1 cellular context compared by ENCODE assay signal in genomic region chr16:4801962-4802658, GRCh38.
TF ChIP-seq lines count a peak whose summit lies in the region.

A gene with protein sequence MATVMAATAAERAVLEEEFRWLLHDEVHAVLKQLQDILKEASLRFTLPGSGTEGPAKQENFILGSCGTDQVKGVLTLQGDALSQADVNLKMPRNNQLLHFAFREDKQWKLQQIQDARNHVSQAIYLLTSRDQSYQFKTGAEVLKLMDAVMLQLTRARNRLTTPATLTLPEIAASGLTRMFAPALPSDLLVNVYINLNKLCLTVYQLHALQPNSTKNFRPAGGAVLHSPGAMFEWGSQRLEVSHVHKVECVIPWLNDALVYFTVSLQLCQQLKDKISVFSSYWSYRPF (minus strand): TSS chr16:4802633. CDS start chr16:4802571, 62 bp downstream.

TF ChIP-seq in GM12878, 131 proteins besides CTCF, POLR2A, EP300 and RAD21 (continued from another document):
- TF ChIP-seq, protein P1, sequence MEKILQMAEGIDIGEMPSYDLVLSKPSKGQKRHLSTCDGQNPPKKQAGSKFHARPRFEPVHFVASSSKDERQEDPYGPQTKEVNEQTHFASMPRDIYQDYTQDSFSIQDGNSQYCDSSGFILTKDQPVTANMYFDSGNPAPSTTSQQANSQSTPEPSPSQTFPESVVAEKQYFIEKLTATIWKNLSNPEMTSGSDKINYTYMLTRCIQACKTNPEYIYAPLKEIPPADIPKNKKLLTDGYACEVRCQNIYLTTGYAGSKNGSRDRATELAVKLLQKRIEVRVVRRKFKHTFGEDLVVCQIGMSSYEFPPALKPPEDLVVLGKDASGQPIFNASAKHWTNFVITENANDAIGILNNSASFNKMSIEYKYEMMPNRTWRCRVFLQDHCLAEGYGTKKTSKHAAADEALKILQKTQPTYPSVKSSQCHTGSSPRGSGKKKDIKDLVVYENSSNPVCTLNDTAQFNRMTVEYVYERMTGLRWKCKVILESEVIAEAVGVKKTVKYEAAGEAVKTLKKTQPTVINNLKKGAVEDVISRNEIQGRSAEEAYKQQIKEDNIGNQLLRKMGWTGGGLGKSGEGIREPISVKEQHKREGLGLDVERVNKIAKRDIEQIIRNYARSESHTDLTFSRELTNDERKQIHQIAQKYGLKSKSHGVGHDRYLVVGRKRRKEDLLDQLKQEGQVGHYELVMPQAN (conservative IDR thresholded peaks at IDR 0.05) = peak; percentile 79; the same call in 1 of the 2 replicates
- TF ChIP-seq TCF12 (IDR thresholded peaks at IDR 0.05; ENCODE audit: low read depth, low read length) = 0 out of 2 replicates have a peak, but pooled peaks have one; percentile 4
- TF ChIP-seq, protein P2, sequence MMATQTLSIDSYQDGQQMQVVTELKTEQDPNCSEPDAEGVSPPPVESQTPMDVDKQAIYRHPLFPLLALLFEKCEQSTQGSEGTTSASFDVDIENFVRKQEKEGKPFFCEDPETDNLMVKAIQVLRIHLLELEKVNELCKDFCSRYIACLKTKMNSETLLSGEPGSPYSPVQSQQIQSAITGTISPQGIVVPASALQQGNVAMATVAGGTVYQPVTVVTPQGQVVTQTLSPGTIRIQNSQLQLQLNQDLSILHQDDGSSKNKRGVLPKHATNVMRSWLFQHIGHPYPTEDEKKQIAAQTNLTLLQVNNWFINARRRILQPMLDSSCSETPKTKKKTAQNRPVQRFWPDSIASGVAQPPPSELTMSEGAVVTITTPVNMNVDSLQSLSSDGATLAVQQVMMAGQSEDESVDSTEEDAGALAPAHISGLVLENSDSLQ (IDR thresholded peaks at IDR 0.05) = no peak
- TF ChIP-seq PAX8 (IDR thresholded peaks at IDR 0.05) = no peak
- TF ChIP-seq IKZF1 (conservative IDR thresholded peaks at IDR 0.05) = peak; percentile 76
- no peak for TF ChIP-seq SMARCA5 (IDR thresholded peaks at IDR 0.05)
- TF ChIP-seq, protein P3, sequence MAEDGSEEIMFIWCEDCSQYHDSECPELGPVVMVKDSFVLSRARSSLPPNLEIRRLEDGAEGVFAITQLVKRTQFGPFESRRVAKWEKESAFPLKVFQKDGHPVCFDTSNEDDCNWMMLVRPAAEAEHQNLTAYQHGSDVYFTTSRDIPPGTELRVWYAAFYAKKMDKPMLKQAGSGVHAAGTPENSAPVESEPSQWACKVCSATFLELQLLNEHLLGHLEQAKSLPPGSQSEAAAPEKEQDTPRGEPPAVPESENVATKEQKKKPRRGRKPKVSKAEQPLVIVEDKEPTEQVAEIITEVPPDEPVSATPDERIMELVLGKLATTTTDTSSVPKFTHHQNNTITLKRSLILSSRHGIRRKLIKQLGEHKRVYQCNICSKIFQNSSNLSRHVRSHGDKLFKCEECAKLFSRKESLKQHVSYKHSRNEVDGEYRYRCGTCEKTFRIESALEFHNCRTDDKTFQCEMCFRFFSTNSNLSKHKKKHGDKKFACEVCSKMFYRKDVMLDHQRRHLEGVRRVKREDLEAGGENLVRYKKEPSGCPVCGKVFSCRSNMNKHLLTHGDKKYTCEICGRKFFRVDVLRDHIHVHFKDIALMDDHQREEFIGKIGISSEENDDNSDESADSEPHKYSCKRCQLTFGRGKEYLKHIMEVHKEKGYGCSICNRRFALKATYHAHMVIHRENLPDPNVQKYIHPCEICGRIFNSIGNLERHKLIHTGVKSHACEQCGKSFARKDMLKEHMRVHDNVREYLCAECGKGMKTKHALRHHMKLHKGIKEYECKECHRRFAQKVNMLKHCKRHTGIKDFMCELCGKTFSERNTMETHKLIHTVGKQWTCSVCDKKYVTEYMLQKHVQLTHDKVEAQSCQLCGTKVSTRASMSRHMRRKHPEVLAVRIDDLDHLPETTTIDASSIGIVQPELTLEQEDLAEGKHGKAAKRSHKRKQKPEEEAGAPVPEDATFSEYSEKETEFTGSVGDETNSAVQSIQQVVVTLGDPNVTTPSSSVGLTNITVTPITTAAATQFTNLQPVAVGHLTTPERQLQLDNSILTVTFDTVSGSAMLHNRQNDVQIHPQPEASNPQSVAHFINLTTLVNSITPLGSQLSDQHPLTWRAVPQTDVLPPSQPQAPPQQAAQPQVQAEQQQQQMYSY (CRISPR knock-in tag; IDR thresholded peaks at IDR 0.05) = no peak
